ENCODE assay signal across 8 cellular contexts in the genomic region with DNA sequence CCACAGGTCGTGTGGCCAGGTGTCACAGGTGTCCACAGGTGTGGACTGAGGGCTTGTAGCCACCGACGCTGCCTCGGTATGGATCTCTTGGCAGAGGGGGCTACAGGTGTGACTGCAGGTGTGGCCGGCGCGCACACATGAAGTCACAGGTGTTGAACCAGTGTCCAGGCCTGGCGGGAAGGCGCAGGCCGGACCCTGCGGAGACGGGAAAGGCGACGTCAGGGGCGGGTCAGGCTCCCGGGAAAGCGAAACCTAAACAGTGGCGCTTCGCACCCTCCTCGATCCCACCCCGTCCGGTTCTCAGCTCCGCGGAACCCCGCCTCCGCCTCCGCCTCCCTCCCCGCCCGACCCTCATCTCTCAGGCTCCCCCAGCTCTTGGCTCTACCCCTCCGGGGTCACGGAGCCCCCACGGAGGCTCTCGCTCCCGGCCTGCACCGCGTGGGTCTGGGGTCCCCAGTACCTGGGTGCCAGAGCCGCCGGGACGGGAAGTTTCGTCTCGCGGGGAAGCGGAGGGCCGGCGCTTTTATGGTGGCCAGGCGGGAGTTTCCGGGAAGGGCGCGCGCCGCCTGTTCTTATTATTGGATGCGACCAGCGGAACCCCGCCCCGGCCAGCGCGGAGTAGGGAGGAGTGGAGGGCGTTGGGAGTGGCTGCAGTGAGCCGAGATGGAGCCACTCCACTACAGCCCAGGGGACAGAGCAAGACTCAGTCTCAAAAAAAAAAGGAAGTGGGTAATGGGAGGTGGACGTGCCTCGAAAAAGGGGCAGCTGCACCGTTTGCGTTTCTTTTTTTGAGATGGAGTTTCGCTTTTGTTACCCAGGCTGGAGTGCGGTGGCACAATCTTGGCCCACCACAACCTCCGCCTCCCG. TPM values are rescaled to one million over a fixed set of nuclear protein-coding genes. Genes with fewer than 3 reads are reported as not detected.
DNase-seq lines count a peak whose midpoint lies in the region; ATAC-seq lines count a peak whose summit lies in the region.

A gene (minus strand): TSS at position 498 of the 867 bp plus-strand sequence. CDS start 586 bp downstream, outside the sequence.

- peak; percentile 70 for ATAC-seq in GM18867 (IDR thresholded peaks at IDR 0.05; ENCODE audit: unreplicated experiment)
- ATAC-seq in HG03097 (IDR thresholded peaks at IDR 0.05; ENCODE audit: low FRiP score, unreplicated experiment): peak; percentile 79

- peak; percentile 100 for DNase-seq in 8988T
- peak; percentile 84 for DNase-seq in NCI-H345 (lab: John Stamatoyannopoulos, UW)
- peak; percentile 88 for DNase-seq in activated CD4-positive, CD25-positive, alpha-beta regulatory T cell treated with anti-CD3 and anti-CD28 coated beads, Interleukin-2, amount 50 U/mL, for 72 hours
- DNase-seq in cerebellum (ENCODE audit: low spot score): peak; percentile 92
- DNase-seq in kidney glomerular epithelial cell (lab: John Stamatoyannopoulos, UW): peak; percentile 80
- peak; percentile 58 to 79 for DNase-seq in stimulated activated CD4-positive, alpha-beta T cell treated with anti-CD3 and anti-CD28 coated beads, Interleukin-15, amount 100 ng/mL, for 48 hours (ENCODE audit: low read depth in 2 of 2)

RNA-seq across cellular contexts. Expression of the gene that starts here (rescaled TPM):
- 4.5 TPM for total RNA-seq in cerebellum

Comparison
In these comparisons a context has a peak if more than half of its experiments do, and no peak if none do; other contexts are left out.
1. Peak in every context shown above with its lines: DNase-seq and ATAC-seq.